ENCODE assay signal across 10 cellular contexts in genomic region chrX:129953334-129953648, GRCh38. TPM values are rescaled to one million over a fixed set of nuclear protein-coding genes. Genes with fewer than 3 reads are reported as not detected.
A peak's percentile ranks its signal among the peaks of the same experiment; 100 is the strongest.
DNase-seq lines count a peak whose midpoint lies in the region; ATAC-seq and TF ChIP-seq lines count a peak whose summit lies in the region.
"Had no signal": no experiment of that assay in that cellular context is flagged by ENCODE, and none has a peak within 500 bp of the region (broad histone marks: within the 10 kb centered on the region; RNA-seq: fewer than 3 reads in every experiment).

No MANE protein-coding gene starts in this region.

- peak overlapping the region; percentile 69 for H3K4me3 ChIP-seq in HUES6 (ENCODE audit: low read depth, low read length)
- peak overlapping the region; percentile 46 for H3K4me3 ChIP-seq in choroid plexus epithelial cell (ENCODE audit: low read depth, low read length)

- in situ Hi-C loops in ACHN (cut with HindIII; ENCODE audit: low pct_ligation_motif_present, low pct_unique_long_range_greater_than_20kb, low sequenced_read_pairs), result no loop called here

- H3K9me3 Mint-ChIP-seq in CD14-positive monocyte (peaks cover 0 to 13% (median 2%) of the 10 kb centered on the region in 7 donors), neural crest cell (peaks cover 5% of the 10 kb centered on the region)

- no peak for ATAC-seq in HG02610 (IDR thresholded peaks at IDR 0.05; ENCODE audit: unreplicated experiment)

- no peaks in the 10 kb centered on the region for H3K9me3 ChIP-seq in HUES6 (ENCODE audit: control insufficient read depth, insufficient read depth, low read depth, low read length)
- H3K9me3 ChIP-seq: tibial artery had no signal

- no peak overlapping the region for H3K9ac ChIP-seq in HUES6 (ENCODE audit: low read length)

- no peaks in the 10 kb centered on the region for H3K36me3 Mint-ChIP-seq in CD14-positive monocyte
- H3K36me3 Mint-ChIP-seq in neural crest cell (ENCODE audit: low read depth), result peaks cover 3% of the 10 kb centered on the region

- H3K4me1 Mint-ChIP-seq in CD14-positive monocyte (peaks cover 21% of the 10 kb centered on the region), neural crest cell (peaks cover 42% of the 10 kb centered on the region)

- H3K4me3 Mint-ChIP-seq in CD14-positive monocyte, result peak overlapping the region; percentile 51 to 58
- H3K4me3 Mint-ChIP-seq in neural crest cell, result peak overlapping the region; percentile 85

- peaks cover 84% of the 10 kb centered on the region for H3K27me3 ChIP-seq in HUES6 (ENCODE audit: control insufficient read depth, insufficient read depth, low read length)
- H3K27me3 ChIP-seq: tibial artery had no signal

- H3K27ac ChIP-seq in HUES6 (ENCODE audit: low read depth, low read length), result no peak overlapping the region
- H3K27ac ChIP-seq: tibial artery had no signal

- no peak for DNase-seq in CD14-positive monocyte (ENCODE audit: low spot score)
- DNase-seq in choroid plexus epithelial cell (ENCODE audit: low read depth), result no peak
- DNase-seq in neural crest cell (ENCODE audit: low read depth, low spot score), result no peak
- DNase-seq in NCI-H2029 treated with DMSO at 0.1 percent for 48 hours (lab: John Stamatoyannopoulos, UW), result no peak
- no peak for DNase-seq in ACHN
- no peak for DNase-seq in globus pallidus (ENCODE audit: low spot score)
- DNase-seq: kidney glomerular epithelial cell, tibial artery had no signal

- peaks cover 33% of the 10 kb centered on the region for H3K4me1 ChIP-seq in HUES6 (ENCODE audit: control insufficient read depth, insufficient read depth, low read length)

- no peaks in the 10 kb centered on the region for H3K36me3 ChIP-seq in HUES6 (ENCODE audit: control insufficient read depth, insufficient read depth, low read length)
- H3K36me3 ChIP-seq: tibial artery had no signal

- no peak for TF ChIP-seq CTCF in CD14-positive monocyte (IDR thresholded peaks at IDR 0.05)
- no peak for TF ChIP-seq CTCF in choroid plexus epithelial cell (conservative IDR thresholded peaks at IDR 0.05; ENCODE audit: low read depth, low read length)
- no peak for TF ChIP-seq CTCF in neural crest cell (conservative IDR thresholded peaks at IDR 0.05)

- intact Hi-C loops in CD14-positive monocyte (cut with micrococcal nuclease), result no loop called here

- H3K27ac Mint-ChIP-seq in CD14-positive monocyte (peak overlapping the region in 1 of 7 donors; percentile 33), neural crest cell (ENCODE audit: unreplicated experiment) (no peak overlapping the region)

- H3K27me3 Mint-ChIP-seq in CD14-positive monocyte (ENCODE audit: low read depth in 3 of 3) (peaks cover 16 to 28% (median 26%) of the 10 kb centered on the region in 3 donors), neural crest cell (ENCODE audit: low read depth) (peaks cover 11% of the 10 kb centered on the region)

RNA-seq across cellular contexts. Expression of gene BCORL1, which starts 29.1 kb away (rescaled TPM):
- polyA plus RNA-seq in CD14-positive monocyte, result under 1 TPM; 0.69 to 0.72 TPM
- 46.2 and 53.7 TPM in 2 replicates for total RNA-seq in neural crest cell

RNA-seq across cellular contexts. Expression of gene UTP14A, which starts 47.3 kb away (rescaled TPM):
- polyA plus RNA-seq in CD14-positive monocyte, result 1 to 10 TPM; 2.9 to 3.8 TPM
- 24.1 and 26.3 TPM in 2 replicates for total RNA-seq in neural crest cell
